8 cellular contexts compared by ENCODE assay signal in the genomic region with DNA sequence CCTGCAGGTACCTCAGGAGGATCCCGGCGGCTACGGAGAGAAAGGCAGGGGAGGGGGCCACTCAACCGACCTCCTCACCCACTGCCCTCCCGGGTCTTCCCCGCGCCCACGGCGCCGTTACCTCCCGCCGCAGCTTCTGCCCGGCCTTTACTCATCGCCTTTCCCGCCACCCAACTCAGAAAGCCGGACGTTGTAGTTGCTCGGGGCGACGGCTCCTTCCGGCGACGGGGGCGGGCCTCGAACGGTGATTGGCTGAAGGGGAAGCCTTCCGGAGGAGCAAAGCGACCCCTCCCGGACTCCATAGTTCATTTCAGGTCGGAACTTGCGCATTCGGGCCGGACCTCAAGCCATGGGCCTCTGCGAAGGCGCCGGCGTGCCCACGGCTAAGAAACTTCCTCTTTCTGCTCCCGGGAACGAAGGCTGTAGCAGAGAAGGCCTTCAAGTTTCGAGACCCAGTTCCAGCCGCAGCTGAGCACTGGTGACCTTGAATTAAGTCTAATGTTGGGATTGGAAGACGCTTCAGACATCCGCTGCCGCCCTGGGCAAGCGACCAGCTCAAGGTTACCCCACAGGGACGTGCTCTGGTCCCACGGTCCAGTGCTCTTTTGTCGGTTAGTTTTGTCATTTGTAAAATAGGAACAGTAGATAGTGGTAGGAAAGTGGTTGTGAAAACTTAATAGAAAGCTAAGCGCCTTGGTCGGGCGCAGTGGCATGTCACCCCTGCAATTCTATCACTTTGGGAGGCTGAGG. TPM values are rescaled to one million over a fixed set of nuclear protein-coding genes. Genes with fewer than 3 reads are reported as not detected.
DNase-seq lines count a peak whose midpoint lies in the region; ATAC-seq, FAIRE-seq and TF ChIP-seq lines count a peak whose summit lies in the region.

A gene with protein sequence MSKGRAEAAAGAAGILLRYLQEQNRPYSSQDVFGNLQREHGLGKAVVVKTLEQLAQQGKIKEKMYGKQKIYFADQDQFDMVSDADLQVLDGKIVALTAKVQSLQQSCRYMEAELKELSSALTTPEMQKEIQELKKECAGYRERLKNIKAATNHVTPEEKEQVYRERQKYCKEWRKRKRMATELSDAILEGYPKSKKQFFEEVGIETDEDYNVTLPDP (minus strand): TSS at position 198 of the 750 bp plus-strand sequence. CDS start 43 bp downstream, at position 155.

- peak within 1 kb of the TSS; percentile 82 to 91 for H3K9ac ChIP-seq in kidney (ENCODE audit: low read length in 2 of 2)

- H3K9me3 ChIP-seq in BE2C (no peaks in the 10 kb centered on the region), kidney (ENCODE audit: control insufficient read depth in 1 of 2, low read length in 2 of 2) (no peaks in the 10 kb centered on the region)

- DNase-seq in BE2C (peak; percentile 97), NCI-H510A treated with DMSO at 0.1 percent for 48 hours (lab: John Stamatoyannopoulos, UW) (peak; percentile 93), cerebellum (ENCODE audit: low spot score) (peak; percentile 99), kidney (peak; percentile 98)
- DNase-seq in activated CD4-positive, alpha-beta T cell treated with anti-CD3 and anti-CD28 coated beads for 1 hour: peak; percentile 84
- peak; percentile 79 to 89 for DNase-seq in stimulated activated CD4-positive, alpha-beta T cell treated with anti-CD3 and anti-CD28 coated beads, Interleukin-15, amount 100 ng/mL, for 1 hour (ENCODE audit: low read depth in 1 of 2, low spot score in 1 of 2)

- FAIRE-seq in kidney (lab: Jason Lieb, UNC): no peak

- ATAC-seq in HG03432 (IDR thresholded peaks at IDR 0.05; ENCODE audit: unreplicated experiment): peak; percentile 71

- H3K4me3 ChIP-seq in BE2C (ENCODE audit: low read depth, low read length): peak within 1 kb of the TSS; percentile 99
- H3K4me3 ChIP-seq in kidney (ENCODE audit: low read length in 2 of 2): peak within 1 kb of the TSS; percentile 83 to 91

- H3K27ac ChIP-seq in kidney (ENCODE audit: low read depth in 2 of 2, low read length in 2 of 2): peak within 1 kb of the TSS; percentile 88 to 93

- peak; percentile 89 for TF ChIP-seq POLR2A in GM19099 (IDR thresholded peaks at IDR 0.05; ENCODE audit: extremely low read depth, insufficient read length, low read depth)

- intact Hi-C loops in kidney (cut with DNase I): loop anchor here (10.0 kb wide), 1 partner anchor 247 kb away; the partner anchor contains the start of gene BECN1

- H3K36me3 ChIP-seq in BE2C: peaks cover 40% of the 10 kb centered on the region
- peaks cover 29 to 43% of the 10 kb centered on the region in 2 donors for H3K36me3 ChIP-seq in kidney (ENCODE audit: control insufficient read depth in 1 of 2, insufficient read depth in 2 of 2, low read length in 2 of 2)

- no peaks in the 10 kb centered on the region; the same call in none of the 2 replicates for H3K4me1 ChIP-seq in BE2C
- peaks cover 8 to 13% of the 10 kb centered on the region in 2 donors for H3K4me1 ChIP-seq in kidney (ENCODE audit: control insufficient read depth in 1 of 2, insufficient read depth in 1 of 2, low read depth in 1 of 2, low read length in 2 of 2)

- TF ChIP-seq CTCF in BE2C (IDR thresholded peaks at IDR 0.05; ENCODE audit: low read depth, low read length) (peak; percentile 45), kidney (IDR thresholded peaks at IDR 0.05; ENCODE audit: borderline replicate concordance, extremely low read depth, insufficient read depth) (no peak)

- H3K27me3 ChIP-seq in BE2C: no peaks in the 10 kb centered on the region

RNA-seq across cellular contexts. Expression of the gene that starts here (rescaled TPM):
- polyA plus RNA-seq in BE2C (2012; ENCODE audit: insufficient read depth, insufficient read length, low read depth): 29.8 TPM
- total RNA-seq in cerebellum (6.2 TPM), kidney (5.8 TPM)
- 3.6 TPM for polyA plus RNA-seq in kidney (ENCODE audit: insufficient read depth, low read depth, low replicate concordance)

Comparison
In these comparisons a context has a peak if more than half of its experiments do, and no peak if none do; other contexts are left out.
1. Peak in every context shown above with its lines: DNase-seq, ATAC-seq, H3K4me3 ChIP-seq and H3K27ac ChIP-seq.